Comparison of ENCODE assay signal across 8 cellular contexts in genomic region chr6:3749991-3750323, GRCh38. TPM values are rescaled to one million over a fixed set of nuclear protein-coding genes. Genes with fewer than 3 reads are reported as not detected.
DNase-seq lines count a peak whose midpoint lies in the region; ATAC-seq and TF ChIP-seq lines count a peak whose summit lies in the region.

No MANE protein-coding gene starts in this region.

- in situ Hi-C loops in G401 (cut with HindIII; ENCODE audit: low sequenced_read_pairs): no loop called here

- H3K4me3 ChIP-seq in right lobe of liver (peak overlapping the region; percentile 69 to 95 (median 92)), testis (peak overlapping the region; percentile 74 to 85)

- POLR2A ChIA-PET in MCF 10A (lab: Yijun Ruan, JAX): interaction anchor here (0.6 to 3.4 kb wide), 29 partner anchors 9 to 271 kb away, joined by 3 to 31 read pairs (median 5); partner anchors contain the start of gene FAM50B

- intact Hi-C loops in Right ventricle myocardium inferior (cut with DNase I): loop anchor here (5.0 kb wide), 1 partner anchor 52 kb away; no protein-coding TSS in a partner anchor
- intact Hi-C loops in Right ventricle myocardium superior (cut with DNase I): loop anchor here (5.0 kb wide), 2 partner anchors 77 to 137 kb away; no protein-coding TSS in a partner anchor
- intact Hi-C loops in MCF 10A (cut with micrococcal nuclease): loop anchor here (1.0 to 2.0 kb wide), 2 partner anchors 54 to 241 kb away; no protein-coding TSS in a partner anchor
- intact Hi-C loops in right lobe of liver (cut with DNase I): loop anchor here in 1 of 2 donors (10.0 kb wide), 1 partner anchor 235 kb away; no protein-coding TSS in a partner anchor
- intact Hi-C loops in testis (cut with DNase I; ENCODE audit: low total_unique reads): loop anchor here (10.0 kb wide), 2 partner anchors 75 to 245 kb away; no protein-coding TSS in a partner anchor

- 10% methylated on average over 7 of the region's 7 CpGs for WGBS in right lobe of liver (ENCODE audit: insufficient coverage, low coverage, low lambda C conversion rate, missing lambda C conversion rate)
- 12 to 14% methylated on average over 7 of the region's 7 CpGs for WGBS in testis, 2 donors

- peak overlapping the region; percentile 82 for H3K27ac Mint-ChIP-seq in MCF 10A (ENCODE audit: low read depth, unreplicated experiment)

- H3K36me3 ChIP-seq in right lobe of liver (no peaks in the 10 kb centered on the region), testis (ENCODE audit: low read depth, missing control alignments) (no peaks in the 10 kb centered on the region)

- no peaks in the 10 kb centered on the region for H3K9me3 ChIP-seq in right lobe of liver
- no peaks in the 10 kb centered on the region for H3K9me3 ChIP-seq in testis

- ATAC-seq in Right ventricle myocardium inferior (peak; percentile 2), Right ventricle myocardium superior (ENCODE audit: poor library complexity) (no peak), right lobe of liver (peak in 2 of 4 donors; percentile 0 to 17), GM19035 (IDR thresholded peaks at IDR 0.05; ENCODE audit: unreplicated experiment) (no peak), GM21381 (IDR thresholded peaks at IDR 0.05; ENCODE audit: unreplicated experiment) (no peak)

- H3K27me3 Mint-ChIP-seq in MCF 10A (ENCODE audit: insufficient read depth, unreplicated experiment): no peaks in the 10 kb centered on the region

- no peak for TF ChIP-seq CTCF in MCF 10A (IDR thresholded peaks at IDR 0.05; ENCODE audit: unreplicated experiment)
- no peak for TF ChIP-seq CTCF in right lobe of liver (IDR thresholded peaks at IDR 0.05)
- no peak for TF ChIP-seq CTCF in testis (IDR thresholded peaks at IDR 0.05)

- BruUV-seq in MCF 10A (replicated peaks; lab: Mats Ljungman, UMichigan): no TSS peak

- CTCF ChIA-PET in MCF 10A (lab: Yijun Ruan, JAX): interaction anchor here (0.6 to 3.4 kb wide), 13 partner anchors 11 to 468 kb away, joined by 3 to 29 read pairs (median 5); partner anchors contain the start of gene FAM50B

- H3K9me3 Mint-ChIP-seq in MCF 10A (ENCODE audit: unreplicated experiment): no peaks in the 10 kb centered on the region

- H3K27ac ChIP-seq in right lobe of liver (peak overlapping the region; percentile 99 to 100 (median 99)), testis (peak overlapping the region; percentile 96 to 99)

- TF ChIP-seq POLR2A in right lobe of liver (IDR thresholded peaks at IDR 0.05): no peak
- no peak for TF ChIP-seq POLR2A in testis (IDR thresholded peaks at IDR 0.05)

- DNase-seq in Right ventricle myocardium inferior (ENCODE audit: missing footprints) (no peak), Right ventricle myocardium superior (no peak), MCF 10A (ENCODE audit: unreplicated experiment) (peak; percentile 77), right lobe of liver (peak; percentile 56 to 63 (median 62)), testis (peak; percentile 74), G401 (ENCODE audit: low spot score) (no peak)

- H3K36me3 Mint-ChIP-seq in MCF 10A (ENCODE audit: insufficient read depth, unreplicated experiment): peaks cover 7% of the 10 kb centered on the region

- H3K4me1 ChIP-seq in right lobe of liver (peaks cover 0 to 47% (median 18%) of the 10 kb centered on the region in 4 donors), testis (peaks cover 14% of the 10 kb centered on the region)

- H3K27me3 ChIP-seq in right lobe of liver (no peaks in the 10 kb centered on the region), testis (no peaks in the 10 kb centered on the region)

- H3K4me1 Mint-ChIP-seq in MCF 10A (ENCODE audit: insufficient read depth, unreplicated experiment): peaks cover 34% of the 10 kb centered on the region

- peak overlapping the region; percentile 81 for H3K4me3 Mint-ChIP-seq in MCF 10A (ENCODE audit: unreplicated experiment)

RNA-seq across cellular contexts. Expression of gene PXDC1, which starts 1.6 kb away (rescaled TPM):
- total RNA-seq in Right ventricle myocardium inferior (29.7 TPM), Right ventricle myocardium superior (24.3 TPM), MCF 10A (2022) (48.1 and 51.4 TPM in 2 replicates), right lobe of liver (100 to 1,000 TPM in 3 of 6 experiments, 10 to 100 TPM in 3; 50.5 to 250 (median 97.5) TPM), testis (10 to 100 TPM; 14.3 to 38.2 TPM)
- 16.9 TPM for polyA plus RNA-seq in testis (ENCODE audit: insufficient read depth, low read depth, low replicate concordance)
- total RNA-seq in G401 (2014; rRNA removed; shearing (Covaris generic)): 1.4 and 2.1 TPM in 2 replicates

Comparison
In these comparisons a context has a peak if more than half of its experiments do, and no peak if none do; other contexts are left out.
1. DNase-seq: peak in MCF 10A (single experiment), right lobe of liver (3 of 3) and testis (single experiment); none in Right ventricle myocardium inferior (single experiment), Right ventricle myocardium superior (single experiment) and G401 (single experiment).